In the genomic region with DNA sequence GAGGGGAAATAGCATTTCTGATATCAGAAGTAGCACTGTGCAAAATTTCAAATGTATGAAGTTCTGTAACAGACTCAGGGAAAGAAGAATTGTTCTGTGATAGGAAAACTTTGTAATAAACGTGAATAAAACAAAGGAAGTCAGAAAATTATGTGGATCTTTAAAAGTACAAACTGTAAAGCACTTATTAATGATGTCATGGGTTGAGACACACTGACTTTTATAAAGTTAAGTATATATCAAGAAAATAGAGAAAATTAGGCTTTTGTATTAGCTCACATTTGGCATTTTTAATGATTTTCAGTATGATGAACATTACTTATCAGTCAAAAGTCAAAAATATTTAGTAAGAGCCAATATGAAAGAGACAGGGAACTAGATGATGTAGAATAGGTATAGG, we compare ENCODE assay signal across 31 cellular contexts.
DNase-seq lines count a peak whose midpoint lies in the region; ATAC-seq, FAIRE-seq and TF ChIP-seq lines count a peak whose summit lies in the region.
"Had no signal": no experiment of that assay in that cellular context is flagged by ENCODE, and none has a peak within 500 bp of the region (broad histone marks: within the 10 kb centered on the region; RNA-seq: fewer than 3 reads in every experiment).

No MANE protein-coding gene starts in this region.

- no peak overlapping the region for H3K9ac ChIP-seq in HepG2 (ENCODE audit: insufficient read depth, low read depth, low read length)
- H3K9ac ChIP-seq: BLaER1; BLaER1 treated with 17β-estradiol and CSF1 and Interleukin-3, amounts not matched to agents 10 nM and 100 nM had no signal

- no peaks in the 10 kb centered on the region; a peak in 1 of 5 replicates for H3K27me3 ChIP-seq in HepG2 (ENCODE audit: control insufficient read depth in 1 of 2, insufficient read depth in 2 of 2, low read length in 2 of 2)
- no peaks in the 10 kb centered on the region for H3K27me3 ChIP-seq in right lobe of liver
- H3K27me3 ChIP-seq: BE2C; BLaER1; BLaER1 treated with 17β-estradiol and CSF1 and Interleukin-3, amounts not matched to agents 10 nM and 100 nM had no signal

- DNase-seq in HepG2 (ENCODE audit: low spot score) (no peak), right lobe of liver (no peak), NCI-H2081 treated with DMSO at 0.1 percent for 48 hours (lab: John Stamatoyannopoulos, UW) (no peak)
- DNase-seq: 8988T; ACHN; AML-193; BE2C; C1 segment of cervical spinal cord; Caco-2; Calu3; CD4-positive, alpha-beta memory T cell; CD4-positive, alpha-beta T cell; CD4-positive, CD25-positive, alpha-beta regulatory T cell; CD8-positive, alpha-beta memory T cell; CD8-positive, alpha-beta T cell; COR-L47; DMS 273 treated with DMSO at 0.1 percent for 48 hours; DMS153; DMS53; DMS79; DMS79 treated with DMSO at 0.1 percent for 48 hours; DND-41; EL had no signal

- H2AFZ ChIP-seq in HepG2 (ENCODE audit: low read length) = no peak overlapping the region

- no peak for ATAC-seq in HepG2
- ATAC-seq in right lobe of liver = no peak
- ATAC-seq: A549; CD8-positive, alpha-beta T cell had no signal

- WGBS in HepG2 (ENCODE audit: low lambda C conversion rate) = 0% methylated on average over 1 of the region's 1 CpG
- 47% methylated on average over 1 of the region's 1 CpG for WGBS in right lobe of liver (ENCODE audit: insufficient coverage, low coverage, low lambda C conversion rate, missing lambda C conversion rate)

- TF ChIP-seq CTCF in HepG2 (CRISPR knock-in tag; IDR thresholded peaks at IDR 0.05) (no peak), right lobe of liver (IDR thresholded peaks at IDR 0.05) (no peak), HEK293 (tag by site-specific recombination; IDR thresholded peaks at IDR 0.05) (no peak)

- H3K79me2 ChIP-seq in HepG2 (ENCODE audit: insufficient read depth, low read length) = no peaks in the 10 kb centered on the region

- in situ Hi-C loops in HepG2 (cut with HindIII; ENCODE audit: extremely low pct_ligation_motif_present, low pct_unique_long_range_greater_than_20kb) = no loop called here

- H3K27ac ChIP-seq in HepG2 (ENCODE audit: extremely low read length, insufficient read depth, low read length) (no peak overlapping the region), right lobe of liver (no peak overlapping the region), HEK293 (ENCODE audit: extremely low read depth, low read depth, low read length) (no peak overlapping the region)
- H3K27ac ChIP-seq: 22Rv1; A549; BLaER1; BLaER1 treated with 17β-estradiol and CSF1 and Interleukin-3, amounts not matched to agents 10 nM and 100 nM; C4-2B had no signal

- CTCF ChIA-PET in HepG2 (lab: Yijun Ruan, JAX; ENCODE audit: low intra/inter-chr PET ratio, low total read pairs) = no interaction called here
- CTCF ChIA-PET in HEK293 (lab: Yijun Ruan, JAX) = no interaction called here

- no peak for FAIRE-seq in HepG2 (lab: Jason Lieb, UNC)
- FAIRE-seq: A204.1, A549, D721Med had no signal

- POLR2A ChIA-PET in HepG2 (lab: Yijun Ruan, JAX) = no interaction called here
- POLR2A ChIA-PET in HEK293 (lab: Yijun Ruan, JAX) = no interaction called here

- no peak for TF ChIP-seq EP300 in HepG2 (IDR thresholded peaks at IDR 0.05; ENCODE audit: low read depth in 2 of 2, low read length in 2 of 2)
- TF ChIP-seq EP300 in HepG2 (CRISPR knock-in tag; IDR thresholded peaks at IDR 0.05; ENCODE audit: borderline replicate concordance) = no peak

- no TSS peak for BruUV-seq in HepG2 (replicated peaks; lab: Mats Ljungman, UMichigan)

- no peaks in the 10 kb centered on the region for H4K20me1 ChIP-seq in HepG2 (ENCODE audit: insufficient read depth, low read length)
- H4K20me1 ChIP-seq: BLaER1; BLaER1 treated with 17β-estradiol and CSF1 and Interleukin-3, amounts not matched to agents 10 nM and 100 nM had no signal

- TF ChIP-seq POLR2A in HepG2 (IDR thresholded peaks at IDR 0.05; ENCODE audit: insufficient read depth in 1 of 2, low read depth in 2 of 2, low read length in 2 of 2) = no peak
- no peak for TF ChIP-seq POLR2A in right lobe of liver (IDR thresholded peaks at IDR 0.05)

- H3K4me1 ChIP-seq in HepG2 (ENCODE audit: insufficient read depth, low read length) (no peaks in the 10 kb centered on the region), right lobe of liver (peaks cover 0 to 5% (median 0%) of the 10 kb centered on the region in 4 donors), HEK293 (ENCODE audit: control insufficient read depth, insufficient read depth, low read length) (no peaks in the 10 kb centered on the region)
- H3K4me1 ChIP-seq: A549; BE2C; BLaER1; BLaER1 treated with 17β-estradiol and CSF1 and Interleukin-3, amounts not matched to agents 10 nM and 100 nM; Caco-2 had no signal

- intact Hi-C loops in HepG2 (cut with micrococcal nuclease; ENCODE audit: unreplicated experiment) (no loop called here), right lobe of liver (cut with DNase I) (no loop called here)

- no peak overlapping the region for H3K4me2 ChIP-seq in HepG2 (ENCODE audit: low read depth, low read length)
- H3K4me2 ChIP-seq: A549; BLaER1; BLaER1 treated with 17β-estradiol and CSF1 and Interleukin-3, amounts not matched to agents 10 nM and 100 nM had no signal

- H3K9me3 ChIP-seq in HepG2 (ENCODE audit: low read length) (peaks cover 76% of the 10 kb centered on the region), right lobe of liver (no peaks in the 10 kb centered on the region), HEK293 (ENCODE audit: control insufficient read depth, insufficient read depth, low read depth, low read length) (no peaks in the 10 kb centered on the region)
- H3K9me3 ChIP-seq: A549, BE2C, BLaER1, Caco-2 had no signal

- H3K36me3 ChIP-seq in HepG2 (replicated peaks in 1 of 2; ENCODE audit: control insufficient read depth in 1 of 2, insufficient read depth in 2 of 2, low read length in 2 of 2) (no peaks in the 10 kb centered on the region), right lobe of liver (no peaks in the 10 kb centered on the region), HEK293 (ENCODE audit: control insufficient read depth in 2 of 2, insufficient read depth in 1 of 2, low read length in 2 of 2) (no peaks in the 10 kb centered on the region)
- H3K36me3 ChIP-seq: BE2C; BLaER1; BLaER1 treated with 17β-estradiol and CSF1 and Interleukin-3, amounts not matched to agents 10 nM and 100 nM had no signal

- no peak for TF ChIP-seq RAD21 in HepG2 (CRISPR knock-in tag; IDR thresholded peaks at IDR 0.05)

- H3K4me3 ChIP-seq in HepG2 (replicated peaks in 1 of 3; ENCODE audit: insufficient read depth in 1 of 3, low read depth in 2 of 3, low read length in 3 of 3) (no peak overlapping the region), right lobe of liver (no peak overlapping the region), HEK293 (ENCODE audit: low read depth, low read length) (no peak overlapping the region)
- H3K4me3 ChIP-seq: A549; BLaER1; BLaER1 treated with 17β-estradiol and CSF1 and Interleukin-3, amounts not matched to agents 10 nM and 100 nM had no signal

TF ChIP-seq in HepG2, 621 proteins besides CTCF, POLR2A, EP300 and RAD21:
- TF ChIP-seq ATF7 (IDR thresholded peaks at IDR 0.05) (peak; percentile 58), ATF7 (CRISPR knock-in tag; IDR thresholded peaks at IDR 0.05) (no peak), ZSCAN20 (CRISPR knock-in tag; IDR thresholded peaks at IDR 0.05; ENCODE audit: borderline replicate concordance) (no peak)

TF ChIP-seq in HEK293, 187 proteins besides CTCF, POLR2A, EP300 and RAD21:
- TF ChIP-seq, protein P1, sequence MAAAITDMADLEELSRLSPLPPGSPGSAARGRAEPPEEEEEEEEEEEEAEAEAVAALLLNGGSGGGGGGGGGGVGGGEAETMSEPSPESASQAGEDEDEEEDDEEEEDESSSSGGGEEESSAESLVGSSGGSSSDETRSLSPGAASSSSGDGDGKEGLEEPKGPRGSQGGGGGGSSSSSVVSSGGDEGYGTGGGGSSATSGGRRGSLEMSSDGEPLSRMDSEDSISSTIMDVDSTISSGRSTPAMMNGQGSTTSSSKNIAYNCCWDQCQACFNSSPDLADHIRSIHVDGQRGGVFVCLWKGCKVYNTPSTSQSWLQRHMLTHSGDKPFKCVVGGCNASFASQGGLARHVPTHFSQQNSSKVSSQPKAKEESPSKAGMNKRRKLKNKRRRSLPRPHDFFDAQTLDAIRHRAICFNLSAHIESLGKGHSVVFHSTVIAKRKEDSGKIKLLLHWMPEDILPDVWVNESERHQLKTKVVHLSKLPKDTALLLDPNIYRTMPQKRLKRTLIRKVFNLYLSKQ (tag by site-specific recombination; IDR thresholded peaks at IDR 0.05; ENCODE audit: borderline replicate concordance) = no peak
- TF ChIP-seq ZFP41 (tag by site-specific recombination; IDR thresholded peaks at IDR 0.05; ENCODE audit: borderline replicate concordance) (no peak), ZNF394 (tag by site-specific recombination; IDR thresholded peaks at IDR 0.05; ENCODE audit: borderline replicate concordance) (no peak)
- TF ChIP-seq, protein P2, sequence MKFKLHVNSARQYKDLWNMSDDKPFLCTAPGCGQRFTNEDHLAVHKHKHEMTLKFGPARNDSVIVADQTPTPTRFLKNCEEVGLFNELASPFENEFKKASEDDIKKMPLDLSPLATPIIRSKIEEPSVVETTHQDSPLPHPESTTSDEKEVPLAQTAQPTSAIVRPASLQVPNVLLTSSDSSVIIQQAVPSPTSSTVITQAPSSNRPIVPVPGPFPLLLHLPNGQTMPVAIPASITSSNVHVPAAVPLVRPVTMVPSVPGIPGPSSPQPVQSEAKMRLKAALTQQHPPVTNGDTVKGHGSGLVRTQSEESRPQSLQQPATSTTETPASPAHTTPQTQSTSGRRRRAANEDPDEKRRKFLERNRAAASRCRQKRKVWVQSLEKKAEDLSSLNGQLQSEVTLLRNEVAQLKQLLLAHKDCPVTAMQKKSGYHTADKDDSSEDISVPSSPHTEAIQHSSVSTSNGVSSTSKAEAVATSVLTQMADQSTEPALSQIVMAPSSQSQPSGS (tag by site-specific recombination; IDR thresholded peaks at IDR 0.05; ENCODE audit: low read depth) = peak; percentile 59; the same call in 1 of the 2 replicates
- TF ChIP-seq, protein P3, sequence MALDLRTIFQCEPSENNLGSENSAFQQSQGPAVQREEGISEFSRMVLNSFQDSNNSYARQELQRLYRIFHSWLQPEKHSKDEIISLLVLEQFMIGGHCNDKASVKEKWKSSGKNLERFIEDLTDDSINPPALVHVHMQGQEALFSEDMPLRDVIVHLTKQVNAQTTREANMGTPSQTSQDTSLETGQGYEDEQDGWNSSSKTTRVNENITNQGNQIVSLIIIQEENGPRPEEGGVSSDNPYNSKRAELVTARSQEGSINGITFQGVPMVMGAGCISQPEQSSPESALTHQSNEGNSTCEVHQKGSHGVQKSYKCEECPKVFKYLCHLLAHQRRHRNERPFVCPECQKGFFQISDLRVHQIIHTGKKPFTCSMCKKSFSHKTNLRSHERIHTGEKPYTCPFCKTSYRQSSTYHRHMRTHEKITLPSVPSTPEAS (tag by site-specific recombination; IDR thresholded peaks at IDR 0.05) = no peak
